ENCODE assay signal across 21 cellular contexts in the genomic region with DNA sequence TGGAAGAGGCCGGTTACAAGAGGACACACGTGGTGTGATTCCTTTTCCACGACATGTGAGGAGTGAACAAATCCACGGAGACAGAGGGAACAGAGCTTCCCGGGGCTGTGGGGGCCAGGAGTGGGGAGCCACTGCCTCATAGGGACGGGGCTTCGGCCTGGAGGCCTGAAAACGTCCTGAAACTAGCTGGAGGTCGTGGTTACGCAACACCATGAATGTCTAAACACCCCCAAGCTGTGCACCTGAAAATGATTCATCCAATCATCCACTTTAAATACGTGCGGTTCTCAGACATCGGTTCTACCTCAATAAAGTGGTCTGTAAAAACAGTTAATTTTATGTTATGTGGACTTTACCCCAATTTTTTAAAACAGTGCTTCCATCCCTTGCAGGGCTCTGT.
DNase-seq lines count a peak whose midpoint lies in the region; ATAC-seq, FAIRE-seq and TF ChIP-seq lines count a peak whose summit lies in the region.
"Had no signal": no experiment of that assay in that cellular context is flagged by ENCODE, and none has a peak within 500 bp of the region (broad histone marks: within the 10 kb centered on the region; RNA-seq: fewer than 3 reads in every experiment).

No MANE protein-coding gene starts in this region.

- H2AK5ac ChIP-seq in H1 (ENCODE audit: low read depth, low read length): no peak overlapping the region

- no peak for TF ChIP-seq RAD21 in HepG2 (CRISPR knock-in tag; IDR thresholded peaks at IDR 0.05)
- no peak for TF ChIP-seq RAD21 in H1 (IDR thresholded peaks at IDR 0.05 in 1 of 2, conservative IDR thresholded peaks at IDR 0.05 in 1 of 2; ENCODE audit: low read depth in 2 of 2, low read length in 2 of 2)

- H3K9me3 ChIP-seq in HepG2 (ENCODE audit: low read length): no peaks in the 10 kb centered on the region
- no peaks in the 10 kb centered on the region for H3K9me3 ChIP-seq in right lobe of liver
- no peaks in the 10 kb centered on the region for H3K9me3 ChIP-seq in H1 (ENCODE audit: insufficient read depth in 2 of 2, low read depth in 1 of 2, low read length in 1 of 2)
- H3K9me3 ChIP-seq: SJSA1 had no signal

- no peak overlapping the region for H3K4me3 Mint-ChIP-seq in activated T-cell treated with anti-CD3 and anti-CD28 coated beads, Interleukin-2, amount 50 U/mL, for 4 hours
- H3K4me3 Mint-ChIP-seq: GM23338 had no signal

- H3K4me3 ChIP-seq in HepG2 (replicated peaks in 1 of 3; ENCODE audit: insufficient read depth in 1 of 3, low read depth in 2 of 3, low read length in 3 of 3) (no peak overlapping the region), right lobe of liver (no peak overlapping the region), H1 (ENCODE audit: extremely low read depth in 1 of 4, insufficient read depth in 2 of 4, low read depth in 3 of 4, low read length in 4 of 4) (no peak overlapping the region)
- H3K4me3 ChIP-seq: GM12878, GM23338, SJSA1 had no signal

- FAIRE-seq in HepG2 (lab: Jason Lieb, UNC) (no peak), H1 (lab: Jason Lieb, UNC) (no peak)
- FAIRE-seq: GM12878, GM18507 had no signal

- no peak overlapping the region for H2BK15ac ChIP-seq in H1 (ENCODE audit: low read length)

- no peaks in the 10 kb centered on the region for H3K4me1 ChIP-seq in HepG2 (ENCODE audit: insufficient read depth, low read length)
- H3K4me1 ChIP-seq in right lobe of liver: peaks cover 0 to 5% (median 0%) of the 10 kb centered on the region in 4 donors
- peaks cover 0 to 4% (median 2%) of the 10 kb centered on the region in 4 experiments; a peak in 3 of 7 replicates for H3K4me1 ChIP-seq in H1 (replicated peaks in 1 of 4; ENCODE audit: control insufficient read depth in 3 of 4, insufficient read depth in 4 of 4, low read length in 3 of 4)
- H3K4me1 ChIP-seq: SJSA1 had no signal

- H3K4ac ChIP-seq in H1 (replicated peaks; ENCODE audit: insufficient read length, low read depth, low read length): no peak overlapping the region

- ATAC-seq in HepG2 (no peak), right lobe of liver (no peak), GM21423 (IDR thresholded peaks at IDR 0.05; ENCODE audit: unreplicated experiment) (no peak), HG03139 (IDR thresholded peaks at IDR 0.05; ENCODE audit: unreplicated experiment) (no peak), HG02763 (IDR thresholded peaks at IDR 0.05; ENCODE audit: unreplicated experiment) (no peak)
- no peak for ATAC-seq in activated T-cell treated with anti-CD3 and anti-CD28 coated beads, Interleukin-2, amount 50 U/mL, for 4 hours
- ATAC-seq: GM12878, GM23338 had no signal

- no peak overlapping the region for H3K14ac ChIP-seq in H1 (ENCODE audit: insufficient read length)

- no peak overlapping the region for H2BK120ac ChIP-seq in H1 (replicated peaks; ENCODE audit: low read depth, low read length)

- no peak overlapping the region for H3K18ac ChIP-seq in H1 (ENCODE audit: extremely low read depth, low read length)

- H2BK20ac ChIP-seq in H1 (ENCODE audit: low read length): no peak overlapping the region

- no peak overlapping the region for H4K8ac ChIP-seq in H1 (ENCODE audit: extremely low read depth, insufficient read depth, low read length)

- H2BK5ac ChIP-seq in H1 (ENCODE audit: low read depth, low read length): no peak overlapping the region

- H4K91ac ChIP-seq in H1 (replicated peaks; ENCODE audit: insufficient read length, low read length): no peak overlapping the region

- H3K23ac ChIP-seq in H1 (ENCODE audit: insufficient read length): no peak overlapping the region

- 38% methylated on average over 10 of the region's 13 CpGs for WGBS in HepG2 (ENCODE audit: low lambda C conversion rate)
- WGBS in right lobe of liver (ENCODE audit: insufficient coverage, low coverage, low lambda C conversion rate, missing lambda C conversion rate): 54% methylated on average over 12 of the region's 13 CpGs
- 94% methylated on average over 12 of the region's 13 CpGs; no CpG with 5 or more reads in 1 of the 2 experiments for WGBS in H1 (ENCODE audit: extremely low coverage in 1 of 2, insufficient coverage in 1 of 2, insufficient read length in 1 of 2, insufficient replicate concordance in 2 of 2, low coverage in 1 of 2, low lambda C conversion rate in 2 of 2, missing lambda C conversion rate in 1 of 2), 2 experiments

- H3K27me3 ChIP-seq in HepG2 (ENCODE audit: control insufficient read depth in 1 of 2, insufficient read depth in 2 of 2, low read length in 2 of 2) (peaks cover 10 to 63% of the 10 kb centered on the region in 2 experiments), right lobe of liver (no peaks in the 10 kb centered on the region), H1 (replicated peaks in 1 of 4; ENCODE audit: control insufficient read depth in 3 of 4, extremely low read depth in 1 of 4, insufficient read depth in 3 of 4, low read length in 3 of 4) (no peaks in the 10 kb centered on the region; a peak in 2 of 7 replicates)
- H3K27me3 ChIP-seq: SJSA1 had no signal

- no TSS peak for BruUV-seq in HepG2 (replicated peaks; lab: Mats Ljungman, UMichigan)

- H3K27me3 Mint-ChIP-seq in activated T-cell treated with anti-CD3 and anti-CD28 coated beads, Interleukin-2, amount 50 U/mL, for 4 hours (ENCODE audit: low read depth): peaks cover 17% of the 10 kb centered on the region

- no peaks in the 10 kb centered on the region for H3K23me2 ChIP-seq in H1 (ENCODE audit: low read depth, low read length)

- H3K36me3 ChIP-seq in HepG2 (replicated peaks in 1 of 2; ENCODE audit: control insufficient read depth in 1 of 2, insufficient read depth in 2 of 2, low read length in 2 of 2) (no peaks in the 10 kb centered on the region), right lobe of liver (no peaks in the 10 kb centered on the region), H1 (ENCODE audit: control insufficient read depth in 2 of 4, insufficient read depth in 4 of 4, low read length in 3 of 4) (no peaks in the 10 kb centered on the region)
- H3K36me3 ChIP-seq: SJSA1 had no signal

- CTCF ChIA-PET in HepG2 (lab: Yijun Ruan, JAX; ENCODE audit: low intra/inter-chr PET ratio, low total read pairs): interaction anchor here (4.7 kb wide), 1 partner anchor 328 kb away, joined by 62 read pairs; a partner anchor contains a TSS
- CTCF ChIA-PET in H1 (lab: Charles Lee; ENCODE audit: partially characterized antibody): interaction anchor here (0.6 to 10.4 kb wide), 12 partner anchors 8 to 329 kb away, joined by 3 to 137 read pairs (median 5); a partner anchor contains a TSS

- no peaks in the 10 kb centered on the region for H3K4me1 Mint-ChIP-seq in activated T-cell treated with anti-CD3 and anti-CD28 coated beads, Interleukin-2, amount 50 U/mL, for 4 hours (ENCODE audit: low read depth)

- no peak for TF ChIP-seq POLR2A in HepG2 (IDR thresholded peaks at IDR 0.05; ENCODE audit: insufficient read depth in 1 of 2, low read depth in 2 of 2, low read length in 2 of 2)
- no peak for TF ChIP-seq POLR2A in right lobe of liver (IDR thresholded peaks at IDR 0.05)
- no peak for TF ChIP-seq POLR2A in H1 (IDR thresholded peaks at IDR 0.05; ENCODE audit: control extremely low read depth in 1 of 2, low read depth in 2 of 2, low read length in 2 of 2)

- no peak overlapping the region for H4K5ac ChIP-seq in H1 (ENCODE audit: insufficient read length, low read depth, low read length)

- POLR2A ChIA-PET in HepG2 (lab: Yijun Ruan, JAX): no interaction called here
- POLR2A ChIA-PET in H1 (lab: Charles Lee; ENCODE audit: partially characterized antibody): interaction anchor here (1.4 kb wide), 1 partner anchor 326 kb away, joined by 4 read pairs; no protein-coding TSS in a partner anchor

- H3K4me2 ChIP-seq in HepG2 (ENCODE audit: low read depth, low read length) (no peak overlapping the region), H1 (ENCODE audit: insufficient read depth in 1 of 2, low read depth in 2 of 2, low read length in 2 of 2) (no peak overlapping the region)
- H3K4me2 ChIP-seq: GM23338, KMS-11 had no signal

- in situ Hi-C loops in HepG2 (cut with HindIII; ENCODE audit: extremely low pct_ligation_motif_present, low pct_unique_long_range_greater_than_20kb): loop anchor here (5.0 kb wide), 1 partner anchor 327 kb away; a partner anchor contains a TSS

- no peak overlapping the region for H3K56ac ChIP-seq in H1 (replicated peaks; ENCODE audit: insufficient read length, low read depth, low read length)

- no peaks in the 10 kb centered on the region for H3K36me3 Mint-ChIP-seq in activated T-cell treated with anti-CD3 and anti-CD28 coated beads, Interleukin-2, amount 50 U/mL, for 4 hours (ENCODE audit: insufficient read depth)

- no peak overlapping the region for H3K9ac ChIP-seq in HepG2 (ENCODE audit: insufficient read depth, low read depth, low read length)
- H3K9ac ChIP-seq in H1 (replicated peaks in 1 of 4; ENCODE audit: extremely low read depth in 1 of 4, low read depth in 3 of 4, low read length in 3 of 4): no peak overlapping the region
- H3K9ac ChIP-seq: KMS-11 had no signal

- H3K27ac ChIP-seq in HepG2 (ENCODE audit: extremely low read length, insufficient read depth, low read length) (no peak overlapping the region), right lobe of liver (no peak overlapping the region), H1 (ENCODE audit: low read depth, low read length) (no peak overlapping the region)
- H3K27ac ChIP-seq: KMS-11, SJSA1 had no signal

- H2BK12ac ChIP-seq in H1 (ENCODE audit: low read depth, low read length): no peak overlapping the region

- TF ChIP-seq CTCF in HepG2 (CRISPR knock-in tag; IDR thresholded peaks at IDR 0.05) (no peak), right lobe of liver (IDR thresholded peaks at IDR 0.05) (no peak), H1 (IDR thresholded peaks at IDR 0.05; ENCODE audit: control extremely low read depth in 1 of 3, insufficient read depth in 1 of 3, low read depth in 1 of 3, low read length in 3 of 3) (no peak)

- TF ChIP-seq EP300 in HepG2 (IDR thresholded peaks at IDR 0.05; ENCODE audit: low read depth in 2 of 2, low read length in 2 of 2) (no peak), HepG2 (CRISPR knock-in tag; IDR thresholded peaks at IDR 0.05; ENCODE audit: borderline replicate concordance) (no peak), H1 (IDR thresholded peaks at IDR 0.05; ENCODE audit: borderline replicate concordance in 1 of 2, low read depth in 2 of 2, low read length in 2 of 2) (no peak)

- H3K79me1 ChIP-seq in H1 (ENCODE audit: low read depth, low read length): no peaks in the 10 kb centered on the region

- DNase-seq in HepG2 (ENCODE audit: low spot score) (no peak), right lobe of liver (no peak), RPMI7951 (ENCODE audit: low read depth) (peak; percentile 11), H1 (ENCODE audit: low read depth in 1 of 2, low spot score in 2 of 2) (no peak)
- no peak for DNase-seq in activated T-cell treated with anti-CD3 and anti-CD28 coated beads, Interleukin-2, amount 50 U/mL, for 4 hours
- DNase-seq: C1 segment of cervical spinal cord; DND-41; GDM1; NCI-H187; NCI-H446; NCI-H69; NK-92 treated with Interleukin-12 subunit alpha and Interleukin-12 subunit beta, amount 100 ng/mL, for 24 hours; RPMI8226 had no signal

- no peak overlapping the region for H2AFZ ChIP-seq in HepG2 (ENCODE audit: low read length)
- no peak overlapping the region for H2AFZ ChIP-seq in H1 (ENCODE audit: low read length)
- H2AFZ ChIP-seq: GM23338 had no signal

- H3K9me3 Mint-ChIP-seq in activated T-cell treated with anti-CD3 and anti-CD28 coated beads, Interleukin-2, amount 50 U/mL, for 4 hours: no peaks in the 10 kb centered on the region
- H3K9me3 Mint-ChIP-seq: GM23338 had no signal

- intact Hi-C loops in HepG2 (cut with micrococcal nuclease; ENCODE audit: unreplicated experiment) (no loop called here), right lobe of liver (cut with DNase I) (loop anchor here (5.0 to 10.0 kb wide), 2 partner anchors 327 to 719 kb away; a partner anchor contains a TSS)

- no peaks in the 10 kb centered on the region; the same call in 1 of the 2 replicates for H4K20me1 ChIP-seq in HepG2 (ENCODE audit: insufficient read depth, low read length)
- no peaks in the 10 kb centered on the region for H4K20me1 ChIP-seq in H1 (replicated peaks in 1 of 2; ENCODE audit: control insufficient read depth in 1 of 2, insufficient read depth in 2 of 2, low read length in 2 of 2)

- no peaks in the 10 kb centered on the region for H3K79me2 ChIP-seq in HepG2 (ENCODE audit: insufficient read depth, low read length)
- H3K79me2 ChIP-seq in H1 (ENCODE audit: control insufficient read depth in 1 of 2, insufficient read depth in 2 of 2, low read length in 2 of 2): no peaks in the 10 kb centered on the region
